25 cellular contexts compared by ENCODE assay signal in the genomic region with DNA sequence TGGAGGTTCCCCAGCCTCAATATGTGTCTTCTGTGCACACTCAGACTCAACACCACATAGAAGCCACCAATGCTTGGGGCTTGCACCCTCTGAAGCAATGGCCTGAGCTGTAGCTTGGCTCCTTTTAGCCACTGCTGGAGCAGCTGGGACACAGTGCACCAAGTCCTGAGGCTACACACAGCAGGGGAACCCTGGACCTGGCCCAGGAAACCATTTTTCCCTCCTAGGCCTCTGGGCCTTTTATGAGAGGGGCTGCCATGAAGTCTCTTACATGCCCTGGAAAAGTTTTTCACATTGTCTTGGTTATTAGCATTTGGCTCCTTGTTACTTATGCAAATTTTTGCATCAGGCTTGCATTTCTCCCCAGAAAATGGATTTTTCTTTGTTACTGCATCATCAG.
"Had no signal": no experiment of that assay in that cellular context is flagged by ENCODE, and none has a peak within 500 bp of the region (broad histone marks: within the 10 kb centered on the region; RNA-seq: fewer than 3 reads in every experiment).

No MANE protein-coding gene starts in this region.

- H3K4me1 ChIP-seq: colonic mucosa, esophagus muscularis mucosa, esophagus squamous epithelium, foreskin keratinocyte, gastrocnemius medialis, gastroesophageal sphincter, heart left ventricle, heart right ventricle had no signal

- H3K9me3 ChIP-seq: colonic mucosa, esophagus muscularis mucosa, esophagus squamous epithelium, gastrocnemius medialis, gastroesophageal sphincter, heart left ventricle had no signal

- H3K4me3 Mint-ChIP-seq: dendritic cell treated with granulocyte-macrophage colony-stimulating factor and Interleukin-4, amounts not matched to agents 40 ng/mL and 50 ng/mL, for 4 days; effector memory CD8-positive, alpha-beta T cell; endodermal cell had no signal

- H3K9me3 Mint-ChIP-seq: dendritic cell treated with granulocyte-macrophage colony-stimulating factor and Interleukin-4, amounts not matched to agents 40 ng/mL and 50 ng/mL, for 4 days had no signal

- H3K36me3 ChIP-seq: colonic mucosa, esophagus muscularis mucosa, esophagus squamous epithelium, gastrocnemius medialis, gastroesophageal sphincter, heart left ventricle, heart right ventricle had no signal

- ATAC-seq: effector memory CD8-positive, alpha-beta T cell; esophagus mucosa; foreskin keratinocyte; gastrocnemius medialis; gastroesophageal sphincter; heart left ventricle; heart right ventricle had no signal

- H3K4me3 ChIP-seq: colonic mucosa, coronary artery, dorsolateral prefrontal cortex, esophagus muscularis mucosa, esophagus squamous epithelium, gastrocnemius medialis, gastroesophageal sphincter, heart left ventricle, heart right ventricle, hepatocyte had no signal

- H3K27ac ChIP-seq: colonic mucosa, coronary artery, dorsolateral prefrontal cortex, epithelial cell of prostate, esophagus muscularis mucosa, esophagus squamous epithelium, foreskin keratinocyte, gastrocnemius medialis, gastroesophageal sphincter, heart left ventricle, heart right ventricle, hepatocyte had no signal

- DNase-seq: colonic mucosa; cortex of kidney; dermis blood vessel endothelial cell; dorsolateral prefrontal cortex; effector CD4-positive, alpha-beta T cell; effector CD8-positive, alpha-beta T cell; effector memory CD4-positive, alpha-beta T cell; effector memory CD8-positive, alpha-beta T cell; endodermal cell; erythroblast; esophagus squamous epithelium; foreskin fibroblast; foreskin keratinocyte; foreskin melanocyte; gastrocnemius medialis; head of caudate nucleus; heart left ventricle; heart right ventricle had no signal

- H3K27ac Mint-ChIP-seq: dendritic cell treated with granulocyte-macrophage colony-stimulating factor and Interleukin-4, amounts not matched to agents 40 ng/mL and 50 ng/mL, for 4 days; effector memory CD8-positive, alpha-beta T cell; endodermal cell had no signal

- H3K27me3 Mint-ChIP-seq: dendritic cell treated with granulocyte-macrophage colony-stimulating factor and Interleukin-4, amounts not matched to agents 40 ng/mL and 50 ng/mL, for 4 days; effector memory CD8-positive, alpha-beta T cell had no signal
